9 cellular contexts compared by ENCODE assay signal in genomic region chr2:164430166-164430783, GRCh38.
DNase-seq lines count a peak whose midpoint lies in the region; ATAC-seq, FAIRE-seq and TF ChIP-seq lines count a peak whose summit lies in the region.
"Had no signal": no experiment of that assay in that cellular context is flagged by ENCODE, and none has a peak within 500 bp of the region (broad histone marks: within the 10 kb centered on the region; RNA-seq: fewer than 3 reads in every experiment).

No MANE protein-coding gene starts in this region.

- H2BK5ac ChIP-seq in H1 (ENCODE audit: low read depth, low read length): no peak overlapping the region

- TF ChIP-seq EP300 in H1 (IDR thresholded peaks at IDR 0.05; ENCODE audit: borderline replicate concordance in 1 of 2, low read depth in 2 of 2, low read length in 2 of 2): no peak

- 89% methylated on average over 3 of the region's 3 CpGs; no CpG with 5 or more reads in 1 of the 2 experiments for WGBS in H1 (ENCODE audit: extremely low coverage in 1 of 2, insufficient coverage in 1 of 2, insufficient read length in 1 of 2, insufficient replicate concordance in 2 of 2, low coverage in 1 of 2, low lambda C conversion rate in 2 of 2, missing lambda C conversion rate in 1 of 2), 2 experiments

- H3K27me3 ChIP-seq in NT2/D1 (ENCODE audit: insufficient read depth, insufficient read length): no peaks in the 10 kb centered on the region
- H3K27me3 ChIP-seq in H1 (replicated peaks in 1 of 4; ENCODE audit: control insufficient read depth in 3 of 4, extremely low read depth in 1 of 4, insufficient read depth in 3 of 4, low read length in 3 of 4): no peaks in the 10 kb centered on the region
- H3K27me3 ChIP-seq in neural progenitor cell: no peaks in the 10 kb centered on the region
- H3K27me3 ChIP-seq: BLaER1 had no signal

- H3K36me3 ChIP-seq in NT2/D1 (ENCODE audit: insufficient read depth, insufficient read length, low read length): no peaks in the 10 kb centered on the region
- no peaks in the 10 kb centered on the region for H3K36me3 ChIP-seq in H1 (ENCODE audit: control insufficient read depth in 2 of 4, insufficient read depth in 4 of 4, low read length in 3 of 4)
- H3K36me3 ChIP-seq in neural progenitor cell: no peaks in the 10 kb centered on the region
- H3K36me3 ChIP-seq: BLaER1 had no signal

- H3K27ac Mint-ChIP-seq in neural progenitor cell: no peak overlapping the region

- H2BK15ac ChIP-seq in H1 (ENCODE audit: low read length): no peak overlapping the region

- H3K4me1 ChIP-seq in NT2/D1 (ENCODE audit: insufficient read depth, insufficient read length): no peaks in the 10 kb centered on the region
- no peaks in the 10 kb centered on the region for H3K4me1 ChIP-seq in H1 (replicated peaks in 1 of 4; ENCODE audit: control insufficient read depth in 3 of 4, insufficient read depth in 4 of 4, low read length in 3 of 4)
- H3K4me1 ChIP-seq in neural progenitor cell: peaks cover 43% of the 10 kb centered on the region
- H3K4me1 ChIP-seq: BLaER1 had no signal

- no peak overlapping the region for H3K56ac ChIP-seq in H1 (replicated peaks; ENCODE audit: insufficient read length, low read depth, low read length)

- no peak overlapping the region for H4K8ac ChIP-seq in H1 (ENCODE audit: extremely low read depth, insufficient read depth, low read length)

- no peaks in the 10 kb centered on the region for H3K79me2 ChIP-seq in H1 (ENCODE audit: control insufficient read depth in 1 of 2, insufficient read depth in 2 of 2, low read length in 2 of 2)
- H3K79me2 ChIP-seq in neural progenitor cell (ENCODE audit: low read depth): no peaks in the 10 kb centered on the region

- H2AFZ ChIP-seq in H1 (ENCODE audit: low read length) (no peak overlapping the region), neural progenitor cell (replicated peaks) (no peak overlapping the region)

- TF ChIP-seq CTCF in H1 (IDR thresholded peaks at IDR 0.05; ENCODE audit: control extremely low read depth in 1 of 3, insufficient read depth in 1 of 3, low read depth in 1 of 3, low read length in 3 of 3) (peak in 2 of 3 experiments; percentile 60 to 67; a peak in 2 of 4 replicates), neural progenitor cell (IDR thresholded peaks at IDR 0.05) (peak; percentile 87)

- DNase-seq in NCI-H1417 (lab: John Stamatoyannopoulos, UW) (peak; percentile 17 to 46 (median 25)), NCI-H1417 treated with DMSO at 0.1 percent for 48 hours (lab: John Stamatoyannopoulos, UW) (no peak), NT2/D1 (ENCODE audit: low read depth, low spot score) (peak; percentile 40), H1 (ENCODE audit: low read depth in 1 of 2, low spot score in 2 of 2) (no peak), neural progenitor cell (ENCODE audit: low spot score) (peak; percentile 70)

- H4K5ac ChIP-seq in H1 (ENCODE audit: insufficient read length, low read depth, low read length): no peak overlapping the region

- H3K18ac ChIP-seq in H1 (ENCODE audit: extremely low read depth, low read length): no peak overlapping the region

- H2BK20ac ChIP-seq in H1 (ENCODE audit: low read length): no peak overlapping the region

- CTCF ChIA-PET in H1 (lab: Charles Lee; ENCODE audit: partially characterized antibody): interaction anchor here (0.7 to 1.8 kb wide), 10 partner anchors 13 to 1261 kb away, joined by 3 to 8 read pairs (median 4); no protein-coding TSS in a partner anchor

- peak; percentile 82 for TF ChIP-seq RAD21 in H1 (IDR thresholded peaks at IDR 0.05 in 1 of 2, conservative IDR thresholded peaks at IDR 0.05 in 1 of 2; ENCODE audit: low read depth in 2 of 2, low read length in 2 of 2)

- H3K4me1 Mint-ChIP-seq in neural progenitor cell: peaks cover 23% of the 10 kb centered on the region

- H3F3A ChIP-seq in neural progenitor cell (ENCODE audit: low read depth): peaks cover 6% of the 10 kb centered on the region

- no peak overlapping the region for H2AK5ac ChIP-seq in H1 (ENCODE audit: low read depth, low read length)

- no peak overlapping the region for H3K27ac ChIP-seq in H1 (ENCODE audit: low read depth, low read length)
- H3K27ac ChIP-seq in neural progenitor cell: no peak overlapping the region
- H3K27ac ChIP-seq: BLaER1 had no signal

- H3K79me1 ChIP-seq in H1 (ENCODE audit: low read depth, low read length): no peaks in the 10 kb centered on the region

- no peak overlapping the region for H3K23ac ChIP-seq in H1 (ENCODE audit: insufficient read length)

- H3K4ac ChIP-seq in H1 (replicated peaks; ENCODE audit: insufficient read length, low read depth, low read length): no peak overlapping the region

- ATAC-seq in HG03432 (IDR thresholded peaks at IDR 0.05; ENCODE audit: unreplicated experiment) (peak; percentile 46), HG03097 (IDR thresholded peaks at IDR 0.05; ENCODE audit: low FRiP score, unreplicated experiment) (no peak), HG03175 (IDR thresholded peaks at IDR 0.05; ENCODE audit: unreplicated experiment) (no peak)

- no peaks in the 10 kb centered on the region for H3K36me3 Mint-ChIP-seq in neural progenitor cell

- no peak overlapping the region for H3K9ac ChIP-seq in NT2/D1 (ENCODE audit: insufficient read length, low read depth)
- no peak overlapping the region for H3K9ac ChIP-seq in H1 (replicated peaks in 1 of 4; ENCODE audit: extremely low read depth in 1 of 4, low read depth in 3 of 4, low read length in 3 of 4)
- no peak overlapping the region for H3K9ac ChIP-seq in neural progenitor cell
- H3K9ac ChIP-seq: BLaER1 had no signal

- H3K4me3 Mint-ChIP-seq in neural progenitor cell: no peak overlapping the region

- no peak overlapping the region for H2BK120ac ChIP-seq in H1 (replicated peaks; ENCODE audit: low read depth, low read length)

- H3K23me2 ChIP-seq in H1 (ENCODE audit: low read depth, low read length): no peaks in the 10 kb centered on the region

- H4K20me1 ChIP-seq in H1 (replicated peaks in 1 of 2; ENCODE audit: control insufficient read depth in 1 of 2, insufficient read depth in 2 of 2, low read length in 2 of 2): no peaks in the 10 kb centered on the region
- H4K20me1 ChIP-seq in neural progenitor cell (ENCODE audit: low read depth): no peaks in the 10 kb centered on the region
- H4K20me1 ChIP-seq: BLaER1 had no signal

- H3K4me2 ChIP-seq in H1 (ENCODE audit: insufficient read depth in 1 of 2, low read depth in 2 of 2, low read length in 2 of 2) (no peak overlapping the region), neural progenitor cell (no peak overlapping the region)
- H3K4me2 ChIP-seq: BLaER1 had no signal

- POLR2A ChIA-PET in H1 (lab: Charles Lee; ENCODE audit: partially characterized antibody): no interaction called here

- H3K14ac ChIP-seq in H1 (ENCODE audit: insufficient read length): no peak overlapping the region

- H4K91ac ChIP-seq in H1 (replicated peaks; ENCODE audit: insufficient read length, low read length): no peak overlapping the region

- FAIRE-seq in H1 (lab: Jason Lieb, UNC): peak; percentile 82

- no peaks in the 10 kb centered on the region for H3K9me3 Mint-ChIP-seq in neural progenitor cell

- H2BK12ac ChIP-seq in H1 (ENCODE audit: low read depth, low read length): no peak overlapping the region

- H3K27me3 Mint-ChIP-seq in neural progenitor cell (ENCODE audit: insufficient read depth, low read depth): no peaks in the 10 kb centered on the region

- H3K4me3 ChIP-seq in NT2/D1 (ENCODE audit: insufficient read length, low read depth) (no peak overlapping the region), H1 (ENCODE audit: extremely low read depth in 1 of 4, insufficient read depth in 2 of 4, low read depth in 3 of 4, low read length in 4 of 4) (no peak overlapping the region), neural progenitor cell (no peak overlapping the region)
- H3K4me3 ChIP-seq: BLaER1 had no signal

- no peak for TF ChIP-seq POLR2A in H1 (IDR thresholded peaks at IDR 0.05; ENCODE audit: control extremely low read depth in 1 of 2, low read depth in 2 of 2, low read length in 2 of 2)

- H3K9me3 ChIP-seq in NT2/D1 (ENCODE audit: insufficient read depth, low read length) (no peaks in the 10 kb centered on the region), H1 (ENCODE audit: insufficient read depth in 2 of 2, low read depth in 1 of 2, low read length in 1 of 2) (no peaks in the 10 kb centered on the region), neural progenitor cell (ENCODE audit: low read depth) (no peaks in the 10 kb centered on the region)
- H3K9me3 ChIP-seq: BLaER1 had no signal

TF ChIP-seq in H1, 55 proteins besides CTCF, POLR2A, EP300 and RAD21:
- no peak for TF ChIP-seq KDM5A (IDR thresholded peaks at IDR 0.05; ENCODE audit: low read length)
- TF ChIP-seq KDM4A (IDR thresholded peaks at IDR 0.05; ENCODE audit: low read depth, low read length, severe bottlenecking): no peak
- no peak for TF ChIP-seq JUN (IDR thresholded peaks at IDR 0.05; ENCODE audit: low read depth, low read length)
- TF ChIP-seq BCL11A (IDR thresholded peaks at IDR 0.05; ENCODE audit: low read depth in 2 of 2, low read length in 2 of 2): no peak
- no peak for TF ChIP-seq TEAD4 (IDR thresholded peaks at IDR 0.05; ENCODE audit: low read depth, low read length)
- no peak for TF ChIP-seq JUND (IDR thresholded peaks at IDR 0.05; ENCODE audit: low read length)
- no peak for TF ChIP-seq SAP30 (IDR thresholded peaks at IDR 0.05; ENCODE audit: insufficient read depth, insufficient replicate concordance, low read length)
- no peak for TF ChIP-seq MAX (IDR thresholded peaks at IDR 0.05)
- no peak for TF ChIP-seq KDM1A (IDR thresholded peaks at IDR 0.05; ENCODE audit: borderline replicate concordance, low read length)
- no peak for TF ChIP-seq YY1 (IDR thresholded peaks at IDR 0.05; ENCODE audit: low read depth, low read length)
- no peak for TF ChIP-seq RFX5 (IDR thresholded peaks at IDR 0.05; ENCODE audit: borderline replicate concordance, low read depth, low read length)
TF ChIP-seq in H1: peak in this region for 0.

Comparison
In these comparisons a context has a peak if more than half of its experiments do, and no peak if none do; other contexts are left out.
1. DNase-seq: peak in NCI-H1417 (3 of 3), NT2/D1 (single experiment) and neural progenitor cell (single experiment); none in NCI-H1417 treated with DMSO at 0.1 percent for 48 hours (single experiment) and H1 (0 of 2).